In genomic region chr12:76031414-76032042, GRCh38 we compare ENCODE assay signal across 8 cellular contexts. TPM values are rescaled to one million over a fixed set of nuclear protein-coding genes. Genes with fewer than 3 reads are reported as not detected.
A peak's percentile ranks its signal among the peaks of the same experiment; 100 is the strongest.
DNase-seq lines count a peak whose midpoint lies in the region; ATAC-seq and TF ChIP-seq lines count a peak whose summit lies in the region.

Gene PHLDA1, minus strand, starts transcription at chr12:76031776.

- H3K9me3 ChIP-seq in CD4-positive, alpha-beta T cell (ENCODE audit: control insufficient read depth, low read length) = no peaks in the 10 kb centered on the region

- peak; percentile 79 to 91 (median 82) for DNase-seq in CD4-positive, alpha-beta T cell
- peak; percentile 88 for DNase-seq in NCI-H774 (lab: John Stamatoyannopoulos, UW)
- peak; percentile 96 for DNase-seq in activated CD4-positive, alpha-beta T cell treated with anti-CD3 and anti-CD28 coated beads, Interleukin-2, amount 50 U/mL, for 48 hours
- peak; percentile 80 to 95 (median 92) for DNase-seq in dorsolateral prefrontal cortex
- peak; percentile 90 to 99 for DNase-seq in lower leg skin (ENCODE audit: low spot score in 2 of 2)
- peak; percentile 88 to 94 for DNase-seq in stimulated activated CD4-positive, alpha-beta T cell treated with anti-CD3 and anti-CD28 coated beads, Interleukin-4, amount 100 ng/mL, for 48 hours (ENCODE audit: low read depth in 2 of 2)

- H3K27me3 Mint-ChIP-seq in CD4-positive, alpha-beta T cell = no peaks in the 10 kb centered on the region

- 0 to 1% methylated on average over 31 to 40 of the region's 67 CpGs for WGBS in lower leg skin, 2 donors

- H3K36me3 Mint-ChIP-seq in CD4-positive, alpha-beta T cell (ENCODE audit: low read depth) = no peaks in the 10 kb centered on the region

- intact Hi-C loops in CD4-positive, alpha-beta T cell (cut with DNase I, micrococcal nuclease) = loop anchor here (1.0 to 10.0 kb wide), 3 partner anchors 10 to 327 kb away; no protein-coding TSS in a partner anchor
- intact Hi-C loops in dorsolateral prefrontal cortex (cut with DNase I) = loop anchor here (2.0 to 10.0 kb wide), 8 partner anchors 184 to 644 kb away; partner anchors contain the start of genes BBS10 (in 2 of the 2), GLIPR1L2 (in 1 of the 2), KRR1 (in 1 of the 2) and OSBPL8 (in 1 of the 2)
- intact Hi-C loops in lower leg skin (cut with DNase I; ENCODE audit: low total_unique reads) = loop anchor here (10.0 kb wide), 1 partner anchor 477 kb away; no protein-coding TSS in a partner anchor

- peak within 1 kb of the TSS; percentile 87 for H3K27ac Mint-ChIP-seq in CD4-positive, alpha-beta T cell

- H3K4me3 ChIP-seq in dorsolateral prefrontal cortex (peak within 1 kb of the TSS; percentile 57 to 94 (median 82)), lower leg skin (ENCODE audit: low read depth, poor library complexity, severe bottlenecking) (peak within 1 kb of the TSS; percentile 84)

- H3K27ac ChIP-seq in CD4-positive, alpha-beta T cell (ENCODE audit: low read depth, low read length) = peak within 1 kb of the TSS; percentile 69
- H3K27ac ChIP-seq in dorsolateral prefrontal cortex = peak within 1 kb of the TSS; percentile 35 to 99 (median 93)

- H3K4me3 Mint-ChIP-seq in CD4-positive, alpha-beta T cell = peak within 1 kb of the TSS; percentile 88

- ATAC-seq in CD4-positive, alpha-beta T cell (ENCODE audit: poor library complexity) = peak; percentile 83
- ATAC-seq in GM19397 (IDR thresholded peaks at IDR 0.05; ENCODE audit: unreplicated experiment) = peak; percentile 83
- peak; percentile 81 for ATAC-seq in HG03571 (IDR thresholded peaks at IDR 0.05; ENCODE audit: unreplicated experiment)

- H3K4me1 Mint-ChIP-seq in CD4-positive, alpha-beta T cell (ENCODE audit: low read depth) = peaks cover 43% of the 10 kb centered on the region

- peak; percentile 55 for TF ChIP-seq CTCF in CD4-positive, alpha-beta T cell (IDR thresholded peaks at IDR 0.05)
- peak in 54 of 56 donors; percentile 19 to 76 (median 56) for TF ChIP-seq CTCF in dorsolateral prefrontal cortex (IDR thresholded peaks at IDR 0.05 in 54 of 56, conservative IDR thresholded peaks at IDR 0.05 in 2 of 56; ENCODE audit: low read depth in 1 of 56, partially characterized antibody in 56 of 56)
- TF ChIP-seq CTCF in lower leg skin (IDR thresholded peaks at IDR 0.05) = peak in 1 of 3 donors; percentile 43

- peak in 1 of 2 donors; percentile 74 for TF ChIP-seq POLR2A in lower leg skin (IDR thresholded peaks at IDR 0.05)

- CTCF ChIA-PET in CD4-positive, alpha-beta T cell (lab: Charles Lee) = interaction anchor here (0.6 to 2.2 kb wide), 27 partner anchors 8 to 697 kb away, joined by 3 to 28 read pairs (median 3); partner anchors contain the start of genes GLIPR1 and GLIPR1L1

- H3K9me3 Mint-ChIP-seq in CD4-positive, alpha-beta T cell = no peaks in the 10 kb centered on the region

- no peaks in the 10 kb centered on the region for H3K27me3 ChIP-seq in CD4-positive, alpha-beta T cell (ENCODE audit: control insufficient read depth, insufficient read depth, low read length)
- H3K27me3 ChIP-seq in dorsolateral prefrontal cortex = no peaks in the 10 kb centered on the region

- POLR2A ChIA-PET in CD4-positive, alpha-beta T cell (lab: Charles Lee) = interaction anchor here (0.6 to 4.2 kb wide), 15 partner anchors 10 to 551 kb away, joined by 3 to 72 read pairs (median 4); partner anchors contain the start of genes BBS10, GLIPR1, KRR1 and NAP1L1

RNA-seq across cellular contexts. Expression of gene PHLDA1, which starts in this region (rescaled TPM):
- 1 to 10 TPM; 6.5 TPM for total RNA-seq in CD4-positive, alpha-beta T cell
- 10 to 100 TPM in 119 of 120 experiments, 1 to 10 TPM in 1; 9.0 to 26.9 (median 17.8) TPM for total RNA-seq in dorsolateral prefrontal cortex
- 10 to 100 TPM; 11.1 to 39.9 (median 19.6) TPM for total RNA-seq in lower leg skin

Comparison
In these comparisons a context has a peak if more than half of its experiments do, and no peak if none do; other contexts are left out.
1. Peak in every context shown above with its lines: DNase-seq, ATAC-seq, H3K4me3 ChIP-seq and H3K27ac ChIP-seq.